29 cellular contexts compared by ENCODE assay signal in the genomic region with DNA sequence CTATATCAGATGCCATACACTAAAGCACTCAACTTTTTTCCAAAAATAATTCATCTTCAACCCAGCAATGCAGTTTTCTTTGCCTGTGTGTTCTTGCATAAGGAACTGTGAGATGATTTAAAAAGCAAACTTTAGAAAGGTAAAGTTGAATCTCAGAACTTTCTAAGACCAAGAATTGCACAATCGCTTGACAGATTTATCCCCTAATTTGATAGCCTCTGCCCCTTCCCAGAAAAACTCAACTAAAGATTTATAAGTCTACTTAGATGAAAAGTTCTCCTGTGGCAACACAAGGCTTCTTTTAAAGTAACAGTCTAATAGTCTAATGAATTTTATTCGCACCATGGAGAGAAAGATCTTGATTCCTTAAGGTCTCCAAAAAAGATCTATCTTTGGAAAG.
"Had no signal": no experiment of that assay in that cellular context is flagged by ENCODE, and none has a peak within 500 bp of the region (broad histone marks: within the 10 kb centered on the region; RNA-seq: fewer than 3 reads in every experiment).

No MANE protein-coding gene starts in this region.

- H3K4me2 ChIP-seq: neural progenitor cell had no signal

- H3K4me1 Mint-ChIP-seq: activated naive CD8-positive, alpha-beta T cell treated with anti-CD3 and anti-CD28 coated beads, Interleukin-2, amount 10 ng/mL, durations not matched to agents 7 days and 5 days; naive thymus-derived CD4-positive, alpha-beta T cell had no signal

- H3K4me3 Mint-ChIP-seq: activated naive CD4-positive, alpha-beta T cell treated with anti-CD3 and anti-CD28 coated beads for 36 hours; activated naive CD8-positive, alpha-beta T cell treated with anti-CD3 and anti-CD28 coated beads, Interleukin-2, amount 10 ng/mL, durations not matched to agents 7 days and 5 days; activated T-cell treated with anti-CD3 and anti-CD28 coated beads, Interleukin-2, amount 50 U/mL, for 72 hours; naive thymus-derived CD4-positive, alpha-beta T cell; neural progenitor cell had no signal

- H2AFZ ChIP-seq: neural progenitor cell had no signal

- H3K36me3 ChIP-seq: gastroesophageal sphincter, neural progenitor cell, thoracic aorta, uterus had no signal

- H3K9ac ChIP-seq: neural progenitor cell had no signal

- H3K4me3 ChIP-seq: gastroesophageal sphincter, neural progenitor cell, skin epidermis, thoracic aorta, uterus had no signal

- H3K36me3 Mint-ChIP-seq: activated naive CD8-positive, alpha-beta T cell treated with anti-CD3 and anti-CD28 coated beads, Interleukin-2, amount 10 ng/mL, durations not matched to agents 7 days and 5 days; naive thymus-derived CD4-positive, alpha-beta T cell; neural progenitor cell had no signal

- H3K9me3 ChIP-seq: gastroesophageal sphincter, thoracic aorta, uterus had no signal

- DNase-seq: activated CD4-positive, alpha-beta T cell treated with anti-CD3 and anti-CD28 coated beads for 4 hours; activated CD4-positive, alpha-beta T cell treated with anti-CD3 and anti-CD28 coated beads, Interleukin-2, amount 50 U/mL, for 4 hours; activated effector memory CD4-positive, alpha-beta T cell treated with anti-CD3 and anti-CD28 coated beads, Interleukin-2, amount 50 U/mL, for 16 hours; activated naive CD4-positive, alpha-beta T cell treated with anti-CD3 and anti-CD28 coated beads for 36 hours; activated naive CD8-positive, alpha-beta T cell treated with anti-CD3 and anti-CD28 coated beads, Interleukin-2, amount 10 ng/mL, durations not matched to agents 7 days and 5 days; activated T-cell treated with anti-CD3 and anti-CD28 coated beads for 4 hours; activated T-cell treated with anti-CD3 and anti-CD28 coated beads, Interleukin-2, amount 50 U/mL, for 72 hours; amniotic stem cell; central memory CD4-positive, alpha-beta T cell; hippocampal formation; left cardiac atrium; mammary epithelial cell; midbrain; naive thymus-derived CD4-positive, alpha-beta T cell; occipital lobe; posterior cingulate gyrus; stimulated activated CD4-positive, alpha-beta T cell treated with anti-CD3 and anti-CD28 coated beads, Interleukin-12 subunit alpha, Interleukin-12 subunit beta, amount 100 ng/mL, for 4 hours; stimulated activated CD4-positive, alpha-beta T cell treated with anti-CD3 and anti-CD28 coated beads, Interleukin-4, amount 100 ng/mL, for 1 hour; stimulated activated naive CD8-positive, alpha-beta T cell treated with anti-CD3 and anti-CD28 coated beads, Interleukin-15, Interleukin-2, amounts not matched to agents 100 U/mL and 50 U/mL, for 24 hours; trophoblast cell; uterus had no signal

- H3K9me3 Mint-ChIP-seq: activated naive CD4-positive, alpha-beta T cell treated with anti-CD3 and anti-CD28 coated beads for 36 hours; activated naive CD8-positive, alpha-beta T cell treated with anti-CD3 and anti-CD28 coated beads, Interleukin-2, amount 10 ng/mL, durations not matched to agents 7 days and 5 days; activated T-cell treated with anti-CD3 and anti-CD28 coated beads, Interleukin-2, amount 50 U/mL, for 72 hours; neural progenitor cell had no signal

- H3K27ac Mint-ChIP-seq: activated naive CD4-positive, alpha-beta T cell treated with anti-CD3 and anti-CD28 coated beads for 36 hours; activated naive CD8-positive, alpha-beta T cell treated with anti-CD3 and anti-CD28 coated beads, Interleukin-2, amount 10 ng/mL, durations not matched to agents 7 days and 5 days; activated T-cell treated with anti-CD3 and anti-CD28 coated beads, Interleukin-2, amount 50 U/mL, for 72 hours; naive thymus-derived CD4-positive, alpha-beta T cell; neural progenitor cell had no signal

- H3K27me3 Mint-ChIP-seq: activated naive CD8-positive, alpha-beta T cell treated with anti-CD3 and anti-CD28 coated beads, Interleukin-2, amount 10 ng/mL, durations not matched to agents 7 days and 5 days had no signal

- H3K4me1 ChIP-seq: gastroesophageal sphincter, uterus had no signal

- H3K27me3 ChIP-seq: gastroesophageal sphincter, neural progenitor cell, uterus had no signal

- H3K27ac ChIP-seq: gastroesophageal sphincter, neural progenitor cell, skin epidermis, uterus, VCaP had no signal

- FAIRE-seq: endothelial cell of umbilical vein, keratinocyte, TTC549 had no signal
